In genomic region chr19:3576696-3577443, GRCh38 we compare ENCODE assay signal across 1 cellular context.
TF ChIP-seq lines count a peak whose summit lies in the region.

No MANE protein-coding gene starts in this region.

TF ChIP-seq in neural cell, 6 proteins besides CTCF, POLR2A, EP300 and RAD21 (continued from another document):
- TF ChIP-seq SMC3 (conservative IDR thresholded peaks at IDR 0.05; ENCODE audit: poor library complexity) (no peak), EZH2 (IDR thresholded peaks at IDR 0.05; ENCODE audit: borderline replicate concordance, insufficient read depth, low read length, poor library complexity, severe bottlenecking) (no peak)
